Comparison of ENCODE assay signal across 8 cellular contexts in the genomic region with DNA sequence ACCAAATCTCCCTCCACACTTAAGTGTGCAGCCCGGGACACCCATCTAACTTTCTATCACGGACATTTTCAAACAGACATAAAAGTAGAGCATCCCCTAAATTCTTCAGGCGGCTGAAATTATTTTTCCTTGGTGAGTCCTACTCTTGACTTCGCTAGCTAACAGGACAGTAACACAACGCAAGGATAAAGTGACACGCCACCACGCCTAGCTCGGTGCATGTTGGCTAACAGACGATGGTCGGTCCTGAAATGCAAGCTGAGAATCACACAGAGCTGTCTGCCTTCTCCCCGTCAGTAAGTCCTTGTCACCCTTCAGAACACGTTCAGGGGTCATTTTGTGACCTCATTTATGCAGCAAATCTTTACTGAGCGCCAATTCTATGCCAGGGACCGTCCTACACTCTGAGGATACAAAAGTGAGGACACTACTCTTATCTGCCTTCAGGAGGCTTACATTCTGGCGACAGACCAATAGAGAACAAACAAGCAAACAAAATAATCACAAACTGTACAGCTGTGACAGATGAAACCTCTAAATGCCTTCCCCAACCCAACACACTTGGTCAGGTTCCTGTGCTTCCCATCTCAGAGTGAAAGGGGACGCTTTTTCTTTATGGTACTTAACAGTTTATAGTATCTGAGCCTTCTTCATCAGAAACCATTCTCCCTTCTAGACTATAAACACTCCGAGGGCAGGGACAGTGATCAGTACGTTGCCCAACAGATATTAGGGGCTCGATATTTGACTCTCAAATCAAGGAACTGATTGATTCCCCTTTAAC. TPM values are rescaled to one million over a fixed set of nuclear protein-coding genes. Genes with fewer than 3 reads are reported as not detected.
DNase-seq lines count a peak whose midpoint lies in the region; ATAC-seq and TF ChIP-seq lines count a peak whose summit lies in the region.

No MANE protein-coding gene starts in this region.

- DNase-seq in HAP-1 (ENCODE audit: low spot score in 2 of 2): no peak
- no peak for DNase-seq in WERI-Rb-1
- DNase-seq in right cardiac atrium: no peak
- DNase-seq in activated gamma-delta T cell (lab: John Stamatoyannopoulos, UW): no peak
- DNase-seq in NCI-H345 (lab: John Stamatoyannopoulos, UW): no peak

- in situ Hi-C loops in HAP-1 (cut with MboI; ENCODE audit: low sequenced_read_pairs): no loop called here

- H3K36me3 ChIP-seq in HAP-1 (replicated peaks) (peaks cover 11% of the 10 kb centered on the region), WERI-Rb-1 (0 out of 2 replicates have a peak, but pooled peaks cover 6% of the 10 kb centered on the region), skeletal muscle satellite cell (ENCODE audit: insufficient read depth, low read length) (peaks cover 11% of the 10 kb centered on the region)

- H3K4me1 ChIP-seq in HAP-1 (no peaks in the 10 kb centered on the region), right cardiac atrium (ENCODE audit: control insufficient read depth, insufficient read depth, low read length) (peaks cover 4% of the 10 kb centered on the region), skeletal muscle satellite cell (ENCODE audit: control insufficient read depth, insufficient read depth, low read length) (peaks cover 13% of the 10 kb centered on the region)

- 74% methylated on average over 19 of the region's 19 CpGs for WGBS in right cardiac atrium

- H3K4me3 ChIP-seq in HAP-1: peak overlapping the region; percentile 82
- peak overlapping the region; percentile 83 for H3K4me3 ChIP-seq in WERI-Rb-1 (ENCODE audit: low read depth, low read length)
- peak overlapping the region; percentile 93 for H3K4me3 ChIP-seq in right cardiac atrium (ENCODE audit: low read length)
- H3K4me3 ChIP-seq in skeletal muscle satellite cell (ENCODE audit: low read length): peak overlapping the region; percentile 99

- H3K9me3 ChIP-seq in HAP-1 (no peaks in the 10 kb centered on the region), WERI-Rb-1 (ENCODE audit: severe bottlenecking) (no peaks in the 10 kb centered on the region), right cardiac atrium (ENCODE audit: control insufficient read depth, low read length) (no peaks in the 10 kb centered on the region), skeletal muscle satellite cell (replicated peaks; ENCODE audit: low read length) (no peaks in the 10 kb centered on the region)

- H3K4me2 ChIP-seq in skeletal muscle satellite cell (ENCODE audit: low read length): peak overlapping the region; percentile 75

- H3K27ac ChIP-seq in WERI-Rb-1 (no peak overlapping the region), right cardiac atrium (ENCODE audit: low read length) (no peak overlapping the region)

- ATAC-seq in right cardiac atrium (no peak), GM21786 (IDR thresholded peaks at IDR 0.05; ENCODE audit: unreplicated experiment) (no peak), GM21526 (IDR thresholded peaks at IDR 0.05; ENCODE audit: low FRiP score, unreplicated experiment) (no peak)

- intact Hi-C loops in right cardiac atrium (cut with DNase I): no loop called here

- H3K9ac ChIP-seq in skeletal muscle satellite cell (ENCODE audit: low read depth, low read length): peak overlapping the region; percentile 95

- H3K27me3 ChIP-seq in HAP-1 (ENCODE audit: low read depth): no peaks in the 10 kb centered on the region
- no peaks in the 10 kb centered on the region for H3K27me3 ChIP-seq in WERI-Rb-1 (ENCODE audit: insufficient read depth, low read depth, severe bottlenecking)
- no peaks in the 10 kb centered on the region for H3K27me3 ChIP-seq in right cardiac atrium (ENCODE audit: control insufficient read depth, insufficient read depth)
- no peaks in the 10 kb centered on the region for H3K27me3 ChIP-seq in skeletal muscle satellite cell (ENCODE audit: control insufficient read depth, insufficient read depth, low read length)

- no peak for TF ChIP-seq CTCF in WERI-Rb-1 (IDR thresholded peaks at IDR 0.05; ENCODE audit: low read depth, low read length)

RNA-seq across cellular contexts. Expression of a gene that starts 1.3 kb away (rescaled TPM):
- total RNA-seq in right cardiac atrium: 10 to 100 TPM; 21.4 to 27.9 (median 23.6) TPM
- polyA plus RNA-seq in right cardiac atrium: 37.2 TPM
- 38.0 and 66.8 TPM in 2 replicates for total RNA-seq in skeletal muscle satellite cell (2012; rRNA removed)

RNA-seq across cellular contexts. Expression of a gene that starts 39.5 kb away (rescaled TPM):
- total RNA-seq in right cardiac atrium: 10 to 100 TPM; 22.3 to 25.5 (median 24.0) TPM
- polyA plus RNA-seq in right cardiac atrium: 13.1 TPM
- 29.7 and 37.5 TPM in 2 replicates for total RNA-seq in skeletal muscle satellite cell (2012; rRNA removed)
